23 cellular contexts compared by ENCODE assay signal in genomic region chr6:124885171-124885570, GRCh38.
"Had no signal": no experiment of that assay in that cellular context is flagged by ENCODE, and none has a peak within 500 bp of the region (broad histone marks: within the 10 kb centered on the region; RNA-seq: fewer than 3 reads in every experiment).

No MANE protein-coding gene starts in this region.

- DNase-seq: activated CD4-positive, alpha-beta memory T cell treated with anti-CD3 and anti-CD28 coated beads for 36 hours; activated CD4-positive, alpha-beta T cell treated with anti-CD3 and anti-CD28 coated beads, Interleukin-2, amount 10 ng/mL, durations not matched to agents 24 days and 14 days; activated CD4-positive, CD25-positive, alpha-beta regulatory T cell treated with anti-CD3 and anti-CD28 coated beads, Interleukin-2, amount 50 U/mL, for 72 hours; activated CD8-positive, alpha-beta memory T cell treated with anti-CD3 and anti-CD28 coated beads, Interleukin-2, amount 50 U/mL, for 48 hours; activated naive CD8-positive, alpha-beta T cell treated with anti-CD3 and anti-CD28 coated beads, Interleukin-2, amount 50 U/mL, for 24 hours; activated T-cell treated with anti-CD3 and anti-CD28 coated beads, Interleukin-2, amount 50 U/mL, for 48 hours; anterior cingulate cortex; body of pancreas; colonic mucosa; effector memory CD4-positive, alpha-beta T cell; gastrocnemius medialis; left colon; mammary epithelial cell; naive B cell; nephron progenitor cell; right lobe of liver; stimulated activated CD4-positive, alpha-beta T cell treated with anti-CD3 and anti-CD28 coated beads, Interleukin-12 subunit alpha, Interleukin-12 subunit beta, amount 100 ng/mL, for 4 hours; stimulated activated CD4-positive, alpha-beta T cell treated with anti-CD3 and anti-CD28 coated beads, Interleukin-4, amount 100 ng/mL, for 24 hours; T-helper 2 cell; uterus had no signal

- H3K4me3 ChIP-seq: body of pancreas, colonic mucosa, gastrocnemius medialis, hepatocyte, right lobe of liver, skin epidermis, thoracic aorta, uterus had no signal
